Comparison of ENCODE assay signal across 9 cellular contexts in the genomic region with DNA sequence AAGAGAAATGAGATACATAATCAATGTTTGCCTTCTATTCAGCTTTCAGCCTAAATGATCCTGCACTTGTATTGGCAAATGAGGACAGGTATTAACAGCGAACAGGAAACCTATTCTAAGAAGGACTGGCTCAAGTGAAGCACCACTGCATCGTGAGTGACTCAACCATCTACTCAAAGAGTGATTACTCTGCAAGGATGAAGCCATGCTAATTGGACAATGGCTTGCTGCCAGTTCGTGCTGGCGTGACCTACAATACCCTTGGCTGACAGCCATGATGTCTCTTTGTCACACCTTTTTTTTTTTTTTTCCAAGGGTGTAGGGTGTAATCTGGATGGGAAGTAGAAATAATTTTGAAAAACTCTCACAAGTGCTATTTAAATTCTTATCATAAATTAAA.
DNase-seq lines count a peak whose midpoint lies in the region; ATAC-seq, FAIRE-seq and TF ChIP-seq lines count a peak whose summit lies in the region.
"Had no signal": no experiment of that assay in that cellular context is flagged by ENCODE, and none has a peak within 500 bp of the region (broad histone marks: within the 10 kb centered on the region; RNA-seq: fewer than 3 reads in every experiment).

No MANE protein-coding gene starts in this region.

- ATAC-seq in activated CD4-positive, alpha-beta T cell treated with anti-CD3 and anti-CD28 coated beads for 36 hours: peak; percentile 47
- ATAC-seq in HG03280 (IDR thresholded peaks at IDR 0.05; ENCODE audit: unreplicated experiment): no peak

- H3K27ac ChIP-seq in small intestine (ENCODE audit: low read depth in 1 of 2, low read length in 1 of 2) (no peak overlapping the region), smooth muscle cell (ENCODE audit: low read depth) (no peak overlapping the region)

- H3K4me3 ChIP-seq in bronchial epithelial cell (ENCODE audit: low read depth, low read length): no peak overlapping the region
- no peak overlapping the region for H3K4me3 ChIP-seq in small intestine (ENCODE audit: low read depth in 1 of 2, low read length in 2 of 2)
- H3K4me3 ChIP-seq in smooth muscle cell: no peak overlapping the region

- H3K4me2 ChIP-seq in smooth muscle cell: no peak overlapping the region

- H3K4me3 Mint-ChIP-seq in activated CD4-positive, alpha-beta T cell treated with anti-CD3 and anti-CD28 coated beads for 36 hours: no peak overlapping the region
- H3K4me3 Mint-ChIP-seq in progenitor cell of endocrine pancreas (ENCODE audit: low read depth): no peak overlapping the region
- H3K4me3 Mint-ChIP-seq: natural killer cell treated with Interleukin-12 subunit alpha and Interleukin-12 subunit beta and Interleukin-15 and Interleukin-18, amount 100 ng/mL, for 72 hours had no signal

- TF ChIP-seq CTCF in bronchial epithelial cell (IDR thresholded peaks at IDR 0.05; ENCODE audit: insufficient read depth, low read length, severe bottlenecking) (no peak), progenitor cell of endocrine pancreas (IDR thresholded peaks at IDR 0.05; ENCODE audit: unreplicated experiment) (no peak), smooth muscle cell (IDR thresholded peaks at IDR 0.05; ENCODE audit: borderline replicate concordance, insufficient read depth, poor library complexity, severe bottlenecking) (no peak)

- H3K27me3 ChIP-seq in bronchial epithelial cell (ENCODE audit: control insufficient read depth, insufficient read depth, low read length): no peaks in the 10 kb centered on the region
- no peaks in the 10 kb centered on the region for H3K27me3 ChIP-seq in small intestine (ENCODE audit: control insufficient read depth in 2 of 2, insufficient read depth in 2 of 2, low read length in 2 of 2)
- no peaks in the 10 kb centered on the region for H3K27me3 ChIP-seq in smooth muscle cell (ENCODE audit: low read depth)

- H3K36me3 ChIP-seq in bronchial epithelial cell (ENCODE audit: control insufficient read depth, insufficient read depth, low read length) (no peaks in the 10 kb centered on the region), small intestine (ENCODE audit: control insufficient read depth in 2 of 2, insufficient read depth in 2 of 2, low read length in 2 of 2) (no peaks in the 10 kb centered on the region), smooth muscle cell (ENCODE audit: low read depth) (no peaks in the 10 kb centered on the region)

- intact Hi-C loops in activated CD4-positive, alpha-beta T cell treated with anti-CD3 and anti-CD28 coated beads for 36 hours (cut with DNase I, micrococcal nuclease): no loop called here

- H2AFZ ChIP-seq in smooth muscle cell (ENCODE audit: low read depth): no peak overlapping the region

- no peaks in the 10 kb centered on the region for H3K27me3 Mint-ChIP-seq in activated CD4-positive, alpha-beta T cell treated with anti-CD3 and anti-CD28 coated beads for 36 hours
- no peaks in the 10 kb centered on the region for H3K27me3 Mint-ChIP-seq in progenitor cell of endocrine pancreas
- H3K27me3 Mint-ChIP-seq: natural killer cell treated with Interleukin-12 subunit alpha and Interleukin-12 subunit beta and Interleukin-15 and Interleukin-18, amount 100 ng/mL, for 72 hours had no signal

- FAIRE-seq in bronchial epithelial cell (lab: Jason Lieb, UNC): peak; percentile 36
- no peak for FAIRE-seq in small intestine (lab: Jason Lieb, UNC)

- POLR2A ChIA-PET in activated CD4-positive, alpha-beta T cell treated with anti-CD3 and anti-CD28 coated beads for 36 hours (lab: Charles Lee): no interaction called here

- no peaks in the 10 kb centered on the region for H3K9me3 Mint-ChIP-seq in activated CD4-positive, alpha-beta T cell treated with anti-CD3 and anti-CD28 coated beads for 36 hours (ENCODE audit: low read depth)
- no peaks in the 10 kb centered on the region for H3K9me3 Mint-ChIP-seq in progenitor cell of endocrine pancreas (ENCODE audit: low read depth)
- H3K9me3 Mint-ChIP-seq: natural killer cell treated with Interleukin-12 subunit alpha and Interleukin-12 subunit beta and Interleukin-15 and Interleukin-18, amount 100 ng/mL, for 72 hours had no signal

- H3K4me1 ChIP-seq in small intestine (ENCODE audit: control insufficient read depth in 2 of 2, insufficient read depth in 1 of 2, low read depth in 1 of 2, low read length in 1 of 2): no peaks in the 10 kb centered on the region
- peaks cover 8% of the 10 kb centered on the region for H3K4me1 ChIP-seq in smooth muscle cell (ENCODE audit: low read depth)

- H3K9me3 ChIP-seq in small intestine (ENCODE audit: control insufficient read depth, low read depth) (no peaks in the 10 kb centered on the region), smooth muscle cell (replicated peaks; ENCODE audit: low read depth) (no peaks in the 10 kb centered on the region)

- WGBS in small intestine, 3 donors: 17 to 45% (median 33%) methylated on average over 4 of the region's 4 CpGs
- 76% methylated on average over 4 of the region's 4 CpGs for WGBS in smooth muscle cell (ENCODE audit: low lambda C conversion rate)

- H3K79me2 ChIP-seq in smooth muscle cell (ENCODE audit: low read depth): no peaks in the 10 kb centered on the region

- no peaks in the 10 kb centered on the region for H3F3A ChIP-seq in smooth muscle cell (ENCODE audit: low read depth)

- H3K9ac ChIP-seq in smooth muscle cell (ENCODE audit: low read depth): no peak overlapping the region

- H3K27ac Mint-ChIP-seq in activated CD4-positive, alpha-beta T cell treated with anti-CD3 and anti-CD28 coated beads for 36 hours: no peak overlapping the region
- no peak overlapping the region for H3K27ac Mint-ChIP-seq in progenitor cell of endocrine pancreas
- H3K27ac Mint-ChIP-seq: natural killer cell treated with Interleukin-12 subunit alpha and Interleukin-12 subunit beta and Interleukin-15 and Interleukin-18, amount 100 ng/mL, for 72 hours had no signal

- peaks cover 42% of the 10 kb centered on the region for H3K4me1 Mint-ChIP-seq in activated CD4-positive, alpha-beta T cell treated with anti-CD3 and anti-CD28 coated beads for 36 hours
- no peaks in the 10 kb centered on the region for H3K4me1 Mint-ChIP-seq in progenitor cell of endocrine pancreas (ENCODE audit: low read depth)

- no peaks in the 10 kb centered on the region for H4K20me1 ChIP-seq in smooth muscle cell (ENCODE audit: low read depth)

- DNase-seq in activated CD4-positive, alpha-beta T cell treated with anti-CD3 and anti-CD28 coated beads for 36 hours: peak; percentile 71
- DNase-seq in activated CD4-positive, alpha-beta T cell treated with anti-CD3 and anti-CD28 coated beads for 1 hour: no peak
- peak; percentile 92 to 96 for DNase-seq in NCI-H524 (lab: John Stamatoyannopoulos, UW)
- DNase-seq in bronchial epithelial cell (ENCODE audit: low read depth): peak; percentile 97
- DNase-seq in small intestine: peak; percentile 81
- no peak for DNase-seq in progenitor cell of endocrine pancreas (ENCODE audit: low spot score, unreplicated experiment)
- no peak for DNase-seq in smooth muscle cell (lab: John Stamatoyannopoulos, UW; ENCODE audit: unreplicated experiment)

- H3K36me3 Mint-ChIP-seq in activated CD4-positive, alpha-beta T cell treated with anti-CD3 and anti-CD28 coated beads for 36 hours (ENCODE audit: low read depth): peaks cover 41% of the 10 kb centered on the region
- H3K36me3 Mint-ChIP-seq in progenitor cell of endocrine pancreas (ENCODE audit: insufficient read depth): no peaks in the 10 kb centered on the region
- H3K36me3 Mint-ChIP-seq: natural killer cell treated with Interleukin-12 subunit alpha and Interleukin-12 subunit beta and Interleukin-15 and Interleukin-18, amount 100 ng/mL, for 72 hours had no signal

- CTCF ChIA-PET in activated CD4-positive, alpha-beta T cell treated with anti-CD3 and anti-CD28 coated beads for 36 hours (lab: Charles Lee): interaction anchor here (1.6 to 1.9 kb wide), 2 partner anchors 11 to 12 kb away, joined by 5 to 6 read pairs; no protein-coding TSS in a partner anchor

Comparison
In these comparisons a context has a peak if more than half of its experiments do, and no peak if none do; other contexts are left out.
1. DNase-seq: peak in activated CD4-positive, alpha-beta T cell treated with anti-CD3 and anti-CD28 coated beads for 36 hours (single experiment), NCI-H524 (2 of 2), bronchial epithelial cell (single experiment) and small intestine (single experiment); none in activated CD4-positive, alpha-beta T cell treated with anti-CD3 and anti-CD28 coated beads for 1 hour (single experiment), progenitor cell of endocrine pancreas (single experiment) and smooth muscle cell (single experiment).